Comparison of ENCODE assay signal across 8 cellular contexts in the genomic region with DNA sequence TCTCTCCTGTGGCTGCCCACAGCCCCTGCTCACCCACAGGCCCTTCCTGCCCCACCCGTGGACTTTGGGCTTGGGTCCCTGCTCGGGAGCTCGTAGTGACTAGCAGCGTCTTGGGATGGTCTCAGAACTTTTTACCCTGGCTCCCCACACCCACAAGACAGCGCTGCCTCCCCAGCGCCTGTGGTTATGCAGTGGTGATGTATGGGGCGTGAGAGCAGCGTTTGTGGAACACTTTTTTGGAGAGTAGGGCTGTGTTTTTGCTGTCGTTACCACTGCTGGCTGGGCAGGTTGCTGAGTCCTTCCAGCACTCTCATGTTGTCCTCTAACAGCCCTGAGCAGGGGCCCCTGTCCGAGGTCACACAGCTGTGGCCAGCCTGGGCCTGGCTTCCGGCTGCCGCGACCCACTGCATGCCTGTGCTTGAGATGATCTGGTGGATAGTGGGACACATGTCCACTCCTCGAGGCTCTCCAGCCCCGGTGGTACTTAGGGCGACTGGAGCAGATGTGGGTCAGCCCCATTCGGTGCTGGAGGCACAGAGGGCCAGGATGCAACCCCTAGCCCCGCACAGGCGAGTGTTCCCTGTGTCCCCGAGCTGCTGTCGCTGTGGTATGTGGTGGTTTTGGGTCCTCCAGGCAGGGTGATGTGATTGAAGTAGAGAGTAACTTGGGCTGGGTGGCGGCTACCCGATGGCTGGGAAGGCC. TPM values are rescaled to one million over a fixed set of nuclear protein-coding genes. Genes with fewer than 3 reads are reported as not detected.
DNase-seq lines count a peak whose midpoint lies in the region; ATAC-seq and TF ChIP-seq lines count a peak whose summit lies in the region.
"Had no signal": no experiment of that assay in that cellular context is flagged by ENCODE, and none has a peak within 500 bp of the region (broad histone marks: within the 10 kb centered on the region; RNA-seq: fewer than 3 reads in every experiment).

No MANE protein-coding gene starts in this region.

- H3K27ac ChIP-seq in mesodermal cell (ENCODE audit: low read depth, low read length, severe bottlenecking): peak overlapping the region; percentile 10
- H3K27ac ChIP-seq in thoracic aorta: no peak overlapping the region

- TF ChIP-seq CTCF in thoracic aorta (IDR thresholded peaks at IDR 0.05): no peak

- H3K4me3 ChIP-seq in mesodermal cell (ENCODE audit: extremely low read depth, insufficient read depth, low read length, poor library complexity, severe bottlenecking) (no peak overlapping the region), thoracic aorta (peak overlapping the region; percentile 25)

- H3K36me3 ChIP-seq in mesodermal cell (ENCODE audit: control insufficient read depth, insufficient read depth, low read length) (no peaks in the 10 kb centered on the region), thoracic aorta (no peaks in the 10 kb centered on the region)

- ATAC-seq in thoracic aorta (ENCODE audit: insufficient number of reproducible peaks, low FRiP score, low read depth) (no peak), GM21423 (IDR thresholded peaks at IDR 0.05; ENCODE audit: unreplicated experiment) (no peak)

- DNase-seq in RPMI8226 (peak; percentile 25), thoracic aorta (ENCODE audit: low spot score) (no peak), NCI-H748 treated with DMSO at 0.1 percent for 48 hours (lab: John Stamatoyannopoulos, UW) (no peak), medulla oblongata (ENCODE audit: extremely low spot score) (no peak)
- DNase-seq in activated effector memory CD4-positive, alpha-beta T cell treated with anti-CD3 and anti-CD28 coated beads, Interleukin-2, amount 50 U/mL, for 16 hours: peak; percentile 69
- DNase-seq: NCI-H1436 treated with DMSO at 0.1 percent for 48 hours had no signal

- H3K4me1 ChIP-seq in mesodermal cell (ENCODE audit: control insufficient read depth, insufficient read depth, low read length, poor library complexity, severe bottlenecking): peaks cover 14% of the 10 kb centered on the region
- peaks cover 0 to 9% of the 10 kb centered on the region in 2 donors for H3K4me1 ChIP-seq in thoracic aorta (ENCODE audit: control insufficient read depth in 1 of 2, low read depth in 2 of 2)

- H3K27me3 ChIP-seq in thoracic aorta (replicated peaks; ENCODE audit: insufficient read depth): no peaks in the 10 kb centered on the region

- 78 to 91% methylated on average over 19 of the region's 23 CpGs for WGBS in mesodermal cell (ENCODE audit: insufficient coverage in 2 of 2), 2 experiments

- H3K9me3 ChIP-seq in mesodermal cell (ENCODE audit: control insufficient read depth, low read length) (no peaks in the 10 kb centered on the region), thoracic aorta (no peaks in the 10 kb centered on the region)

RNA-seq across cellular contexts. Expression of a gene that starts 7.1 kb away (rescaled TPM):
- polyA plus RNA-seq in mesodermal cell (2013, experiment 1 of 2): 21.6 TPM
- 26.5 TPM for polyA plus RNA-seq in mesodermal cell (2013, experiment 2 of 2)
- total RNA-seq in thoracic aorta: 10 to 100 TPM; 16.2 to 56.5 TPM

Comparison
In these comparisons a context has a peak if more than half of its experiments do, and no peak if none do; other contexts are left out.
1. DNase-seq: peak in RPMI8226 (single experiment) and activated effector memory CD4-positive, alpha-beta T cell treated with anti-CD3 and anti-CD28 coated beads, Interleukin-2, amount 50 U/mL, for 16 hours (single experiment); none in thoracic aorta (single experiment), NCI-H748 treated with DMSO at 0.1 percent for 48 hours (single experiment) and medulla oblongata (single experiment).